Comparison of ENCODE assay signal across 15 cellular contexts in genomic region chr4:166432842-166433241, GRCh38.
"Had no signal": no experiment of that assay in that cellular context is flagged by ENCODE, and none has a peak within 500 bp of the region (broad histone marks: within the 10 kb centered on the region; RNA-seq: fewer than 3 reads in every experiment).

No MANE protein-coding gene starts in this region.

- H3K36me3 ChIP-seq: gastroesophageal sphincter, prostate gland, upper lobe of right lung had no signal

- H3K4me1 ChIP-seq: gastroesophageal sphincter, prostate gland, upper lobe of right lung had no signal

- H3K27ac ChIP-seq: gastroesophageal sphincter, prostate gland, upper lobe of right lung had no signal

- H3K27me3 ChIP-seq: gastroesophageal sphincter, upper lobe of right lung had no signal

- H3K4me3 ChIP-seq: gastroesophageal sphincter, prostate gland, upper lobe of right lung had no signal

- ATAC-seq: activated T-helper 17 cell treated with anti-CD3 and anti-CD28 coated beads, Interleukin-2, amount 50 U/mL, for 72 hours; gastroesophageal sphincter; natural killer cell treated with Interleukin-12 subunit alpha and Interleukin-12 subunit beta and Interleukin-15 and Interleukin-18, amount 100 ng/mL, for 72 hours; upper lobe of right lung had no signal

- H3K9me3 ChIP-seq: gastroesophageal sphincter, prostate gland, upper lobe of right lung had no signal

- DNase-seq: activated CD8-positive, alpha-beta memory T cell treated with anti-CD3 and anti-CD28 coated beads for 24 hours; activated CD8-positive, alpha-beta memory T cell treated with anti-CD3 and anti-CD28 coated beads, Interleukin-2, amount 50 U/mL, for 4 hours; activated T-cell treated with anti-CD3 and anti-CD28 coated beads, Interleukin-2, amount 50 U/mL, for 24 hours; cortex of kidney; erythroblast; head of caudate nucleus; hypothalamus; stimulated activated CD4-positive, alpha-beta T cell treated with anti-CD3 and anti-CD28 coated beads, Interleukin-4, amount 100 ng/mL, for 24 hours; stimulated activated naive CD4-positive, alpha-beta T cell treated with Interleukin-2 at 50 U/mL for 16 hours; T-helper 1 cell; upper lobe of right lung had no signal
